In the genomic region with DNA sequence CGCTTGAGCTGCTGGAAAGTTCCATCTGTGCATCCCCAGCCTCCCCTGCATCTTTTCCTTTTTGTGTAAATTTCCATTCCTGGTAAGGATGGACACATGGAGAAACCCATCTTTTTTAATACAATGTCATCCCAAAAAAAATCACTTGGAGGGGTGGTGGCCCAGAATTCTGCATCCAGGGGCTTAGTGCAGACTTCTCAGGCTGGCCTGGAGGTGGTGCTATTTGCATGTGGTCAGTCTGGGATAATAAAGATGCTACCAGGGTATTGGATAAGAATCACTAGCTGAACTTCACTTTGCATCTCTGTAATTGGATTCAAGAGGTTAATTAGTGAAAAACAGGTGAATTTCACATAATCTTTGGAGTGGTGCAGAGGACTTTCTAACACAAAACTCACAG, we compare ENCODE assay signal across 8 cellular contexts. TPM values are rescaled to one million over a fixed set of nuclear protein-coding genes. Genes with fewer than 3 reads are reported as not detected.
A peak's percentile ranks its signal among the peaks of the same experiment; 100 is the strongest.
DNase-seq lines count a peak whose midpoint lies in the region; ATAC-seq, FAIRE-seq and TF ChIP-seq lines count a peak whose summit lies in the region.

No MANE protein-coding gene starts in this region.

- FAIRE-seq in frontal cortex (lab: Jason Lieb, UNC), result no peak

- H3K27ac Mint-ChIP-seq in WTC11, result no peak overlapping the region

- H3K4me1 Mint-ChIP-seq in WTC11, result peaks cover 37% of the 10 kb centered on the region

- DNase-seq in stimulated activated CD4-positive, alpha-beta T cell treated with anti-CD3 and anti-CD28 coated beads, Interleukin-15, amount 100 ng/mL, for 24 hours, result peak; percentile 49
- DNase-seq in stimulated activated CD4-positive, alpha-beta T cell treated with anti-CD3 and anti-CD28 coated beads, Interleukin-4, amount 100 ng/mL, for 4 hours, result no peak
- DNase-seq in NAMALWA (ENCODE audit: low spot score), result peak; percentile 57
- peak; percentile 59 for DNase-seq in WTC11 (ENCODE audit: low spot score)
- peak; percentile 38 to 47 for DNase-seq in frontal cortex (ENCODE audit: low spot score in 2 of 2)
- DNase-seq in sciatic nerve (ENCODE audit: low spot score), result peak; percentile 58
- DNase-seq in NCI-H2029 treated with DMSO at 0.1 percent for 48 hours (lab: John Stamatoyannopoulos, UW), result no peak
- no peak for DNase-seq in activated gamma-delta T cell treated with Interleukin-2 at 50 U/mL for 16 hours

- POLR2A ChIA-PET in WTC11 (lab: Charles Lee), result interaction anchor here (0.6 kb wide), 1 partner anchor 74 kb away, joined by 3 read pairs; no protein-coding TSS in a partner anchor

- peaks cover 3% of the 10 kb centered on the region; the same call in 1 of the 2 replicates for H3K27me3 Mint-ChIP-seq in WTC11 (ENCODE audit: low read depth)

- peak; percentile 51; the same call in 1 of the 2 replicates for TF ChIP-seq CTCF in WTC11 (IDR thresholded peaks at IDR 0.05)

- no peak overlapping the region for H3K4me3 Mint-ChIP-seq in WTC11

- intact Hi-C loops in sciatic nerve (cut with DNase I), result no loop called here

- H3K36me3 Mint-ChIP-seq in WTC11, result peaks cover 8% of the 10 kb centered on the region

- peaks cover 6% of the 10 kb centered on the region for H3K9me3 Mint-ChIP-seq in WTC11

- ATAC-seq in WTC11, result peak; percentile 7
- ATAC-seq in sciatic nerve, result no peak

- CTCF ChIA-PET in WTC11 (lab: Charles Lee), result interaction anchor here (0.6 to 5.0 kb wide), 25 partner anchors 10 to 336 kb away, joined by 3 to 139 read pairs (median 4); a partner anchor contains a TSS

TF ChIP-seq in WTC11, 78 proteins besides CTCF, POLR2A, EP300 and RAD21:
- TF ChIP-seq TCF7 (CRISPR knock-in tag; IDR thresholded peaks at IDR 0.05; ENCODE audit: low read depth), result no peak
- TF ChIP-seq, protein P1, sequence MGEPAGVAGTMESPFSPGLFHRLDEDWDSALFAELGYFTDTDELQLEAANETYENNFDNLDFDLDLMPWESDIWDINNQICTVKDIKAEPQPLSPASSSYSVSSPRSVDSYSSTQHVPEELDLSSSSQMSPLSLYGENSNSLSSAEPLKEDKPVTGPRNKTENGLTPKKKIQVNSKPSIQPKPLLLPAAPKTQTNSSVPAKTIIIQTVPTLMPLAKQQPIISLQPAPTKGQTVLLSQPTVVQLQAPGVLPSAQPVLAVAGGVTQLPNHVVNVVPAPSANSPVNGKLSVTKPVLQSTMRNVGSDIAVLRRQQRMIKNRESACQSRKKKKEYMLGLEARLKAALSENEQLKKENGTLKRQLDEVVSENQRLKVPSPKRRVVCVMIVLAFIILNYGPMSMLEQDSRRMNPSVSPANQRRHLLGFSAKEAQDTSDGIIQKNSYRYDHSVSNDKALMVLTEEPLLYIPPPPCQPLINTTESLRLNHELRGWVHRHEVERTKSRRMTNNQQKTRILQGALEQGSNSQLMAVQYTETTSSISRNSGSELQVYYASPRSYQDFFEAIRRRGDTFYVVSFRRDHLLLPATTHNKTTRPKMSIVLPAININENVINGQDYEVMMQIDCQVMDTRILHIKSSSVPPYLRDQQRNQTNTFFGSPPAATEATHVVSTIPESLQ (CRISPR knock-in tag; IDR thresholded peaks at IDR 0.05), result no peak
- TF ChIP-seq MYBL2 (CRISPR knock-in tag; IDR thresholded peaks at IDR 0.05), result no peak
- no peak for TF ChIP-seq SP1 (CRISPR knock-in tag; conservative IDR thresholded peaks at IDR 0.05)
- TF ChIP-seq, protein P2, sequence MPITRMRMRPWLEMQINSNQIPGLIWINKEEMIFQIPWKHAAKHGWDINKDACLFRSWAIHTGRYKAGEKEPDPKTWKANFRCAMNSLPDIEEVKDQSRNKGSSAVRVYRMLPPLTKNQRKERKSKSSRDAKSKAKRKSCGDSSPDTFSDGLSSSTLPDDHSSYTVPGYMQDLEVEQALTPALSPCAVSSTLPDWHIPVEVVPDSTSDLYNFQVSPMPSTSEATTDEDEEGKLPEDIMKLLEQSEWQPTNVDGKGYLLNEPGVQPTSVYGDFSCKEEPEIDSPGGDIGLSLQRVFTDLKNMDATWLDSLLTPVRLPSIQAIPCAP (CRISPR knock-in tag; IDR thresholded peaks at IDR 0.05), result no peak
- TF ChIP-seq ZNF671 (CRISPR knock-in tag; IDR thresholded peaks at IDR 0.05), result no peak
- no peak for TF ChIP-seq CBFB (CRISPR knock-in tag; IDR thresholded peaks at IDR 0.05; ENCODE audit: low read depth)
- TF ChIP-seq JUN (CRISPR knock-in tag; IDR thresholded peaks at IDR 0.05), result no peak
- TF ChIP-seq FOXJ3 (CRISPR knock-in tag; IDR thresholded peaks at IDR 0.05; ENCODE audit: borderline replicate concordance), result no peak
- TF ChIP-seq, protein P3, sequence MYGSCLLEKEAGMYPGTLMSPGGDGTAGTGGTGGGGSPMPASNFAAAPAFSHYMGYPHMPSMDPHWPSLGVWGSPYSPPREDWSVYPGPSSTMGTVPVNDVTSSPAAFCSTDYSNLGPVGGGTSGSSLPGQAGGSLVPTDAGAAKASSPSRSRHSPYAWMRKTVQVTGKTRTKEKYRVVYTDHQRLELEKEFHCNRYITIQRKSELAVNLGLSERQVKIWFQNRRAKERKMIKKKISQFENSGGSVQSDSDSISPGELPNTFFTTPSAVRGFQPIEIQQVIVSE (CRISPR knock-in tag; IDR thresholded peaks at IDR 0.05; ENCODE audit: borderline replicate concordance), result no peak

RNA-seq across cellular contexts. Expression of a gene that starts 1.8 kb away (rescaled TPM):
- 39.6 to 51.9 TPM (median 44.4 TPM) in 3 replicates for total RNA-seq in WTC11 (2021)
- 34.2 TPM for total RNA-seq in frontal cortex
- total RNA-seq in sciatic nerve, result 8.5 TPM

RNA-seq across cellular contexts. Expression of a gene that starts 55.1 kb away (rescaled TPM):
- total RNA-seq in WTC11 (2021) (21.2 to 22.6 TPM (median 21.4 TPM) in 3 replicates), frontal cortex (24.9 TPM), sciatic nerve (29.5 TPM)

RNA-seq across cellular contexts. Expression of a gene that starts 59.0 kb away (rescaled TPM):
- total RNA-seq in WTC11 (2021), result 14.9 to 16.2 TPM (median 15.3 TPM) in 3 replicates
- total RNA-seq in frontal cortex, result 2.4 TPM
- total RNA-seq in sciatic nerve, result 15.4 TPM

Comparison
In these comparisons a context has a peak if more than half of its experiments do, and no peak if none do; other contexts are left out.
1. DNase-seq: peak in stimulated activated CD4-positive, alpha-beta T cell treated with anti-CD3 and anti-CD28 coated beads, Interleukin-15, amount 100 ng/mL, for 24 hours (single experiment), NAMALWA (single experiment), WTC11 (single experiment), frontal cortex (2 of 2) and sciatic nerve (single experiment); none in stimulated activated CD4-positive, alpha-beta T cell treated with anti-CD3 and anti-CD28 coated beads, Interleukin-4, amount 100 ng/mL, for 4 hours (0 of 2), NCI-H2029 treated with DMSO at 0.1 percent for 48 hours (single experiment) and activated gamma-delta T cell treated with Interleukin-2 at 50 U/mL for 16 hours (single experiment).